ENCODE assay signal across 8 cellular contexts in genomic region chr2:24123212-24124002, GRCh38. TPM values are rescaled to one million over a fixed set of nuclear protein-coding genes. Genes with fewer than 3 reads are reported as not detected.
A peak's percentile ranks its signal among the peaks of the same experiment; 100 is the strongest.
DNase-seq lines count a peak whose midpoint lies in the region; ATAC-seq and TF ChIP-seq lines count a peak whose summit lies in the region.

FAM228B (plus strand) TSS chr2:24123469; CDS start chr2:24124362, 893 bp downstream.
PFN4 (minus strand) TSS chr2:24123334; CDS start chr2:24122535, 799 bp downstream.

- peaks cover 0 to 2% of the 10 kb centered on the region in 2 donors for H3K4me1 ChIP-seq in lung (ENCODE audit: control insufficient read depth in 2 of 2, insufficient read depth in 2 of 2, low read length in 2 of 2)

- peak within 1 kb of the TSS; percentile 81 for H3K4me3 ChIP-seq in lung

- peak; percentile 78 for DNase-seq in GM19240 (ENCODE audit: insufficient read length, low spot score)
- peak; percentile 78 to 83 for DNase-seq in NCI-H524 (lab: John Stamatoyannopoulos, UW)
- peak; percentile 72 to 80 for DNase-seq in activated CD4-positive, alpha-beta T cell treated with anti-CD3 and anti-CD28 coated beads, Interleukin-2, amount 50 U/mL, for 48 hours
- peak; percentile 89 for DNase-seq in ecto neural progenitor cell (ENCODE audit: low spot score)
- peak; percentile 90 for DNase-seq in lung (ENCODE audit: low spot score)
- peak; percentile 24 to 32 (median 25) for DNase-seq in stimulated activated CD4-positive, alpha-beta T cell treated with anti-CD3 and anti-CD28 coated beads, TNF-alpha, amount 100 ng/mL, for 4 hours (ENCODE audit: low read depth in 3 of 3)

- no peaks in the 10 kb centered on the region for H3K27me3 ChIP-seq in lung (ENCODE audit: control insufficient read depth, insufficient read depth)

- no peaks in the 10 kb centered on the region for H3K36me3 ChIP-seq in lung (ENCODE audit: control insufficient read depth in 2 of 2, insufficient read depth in 2 of 2, low read length in 2 of 2)

- H3K27ac ChIP-seq in C4-2B = peak within 1 kb of the TSS; percentile 81
- peak within 1 kb of the TSS; percentile 95 to 97 for H3K27ac ChIP-seq in lung (ENCODE audit: low read depth in 1 of 2, low read length in 1 of 2)

- no peak; the same call in 1 of the 2 replicates for TF ChIP-seq CTCF in C4-2B (conservative IDR thresholded peaks at IDR 0.05)
- TF ChIP-seq CTCF in lung (IDR thresholded peaks at IDR 0.05; ENCODE audit: control extremely low read depth, extremely low read depth) = no peak

- H3K9me3 ChIP-seq in lung (ENCODE audit: control insufficient read depth in 2 of 2, insufficient read depth in 1 of 2, low read length in 1 of 2) = no peaks in the 10 kb centered on the region

- 0 to 1% methylated on average over 79 to 104 of the region's 104 CpGs for WGBS in lung, 2 donors

- ATAC-seq in HG03439 (IDR thresholded peaks at IDR 0.05; ENCODE audit: unreplicated experiment) (peak; percentile 93), lung (ENCODE audit: insufficient read depth, low FRiP score) (peak; percentile 96)

RNA-seq across cellular contexts. Expression of gene FAM228B, which starts in this region (rescaled TPM):
- total RNA-seq in lung = 10 to 100 TPM; 20.7 to 35.4 TPM
- 10 to 100 TPM in 1 of 2 donors, 1 to 10 TPM in 1; 5.0 to 23.3 TPM for polyA plus RNA-seq in lung

RNA-seq across cellular contexts. Expression of gene PFN4, which starts in this region (rescaled TPM):
- total RNA-seq in lung = 1 to 10 TPM in 1 of 2 donors, under 1 TPM in 1; 0.49 to 1.9 TPM
- under 1 TPM; 0.66 to 0.98 TPM for polyA plus RNA-seq in lung

Comparison
In these comparisons a context has a peak if more than half of its experiments do, and no peak if none do; other contexts are left out.
1. Peak in every context shown above with its lines: DNase-seq, ATAC-seq, H3K4me3 ChIP-seq and H3K27ac ChIP-seq.
2. DNase-seq: peak in every context shown above with its lines; median percentile 90 in lung; 89 in ecto neural progenitor cell; 80 in NCI-H524; 78 in GM19240; 76 in activated CD4-positive, alpha-beta T cell treated with anti-CD3 and anti-CD28 coated beads, Interleukin-2, amount 50 U/mL, for 48 hours; 25 in stimulated activated CD4-positive, alpha-beta T cell treated with anti-CD3 and anti-CD28 coated beads, TNF-alpha, amount 100 ng/mL, for 4 hours.